Comparison of ENCODE assay signal across 9 cellular contexts in the genomic region with DNA sequence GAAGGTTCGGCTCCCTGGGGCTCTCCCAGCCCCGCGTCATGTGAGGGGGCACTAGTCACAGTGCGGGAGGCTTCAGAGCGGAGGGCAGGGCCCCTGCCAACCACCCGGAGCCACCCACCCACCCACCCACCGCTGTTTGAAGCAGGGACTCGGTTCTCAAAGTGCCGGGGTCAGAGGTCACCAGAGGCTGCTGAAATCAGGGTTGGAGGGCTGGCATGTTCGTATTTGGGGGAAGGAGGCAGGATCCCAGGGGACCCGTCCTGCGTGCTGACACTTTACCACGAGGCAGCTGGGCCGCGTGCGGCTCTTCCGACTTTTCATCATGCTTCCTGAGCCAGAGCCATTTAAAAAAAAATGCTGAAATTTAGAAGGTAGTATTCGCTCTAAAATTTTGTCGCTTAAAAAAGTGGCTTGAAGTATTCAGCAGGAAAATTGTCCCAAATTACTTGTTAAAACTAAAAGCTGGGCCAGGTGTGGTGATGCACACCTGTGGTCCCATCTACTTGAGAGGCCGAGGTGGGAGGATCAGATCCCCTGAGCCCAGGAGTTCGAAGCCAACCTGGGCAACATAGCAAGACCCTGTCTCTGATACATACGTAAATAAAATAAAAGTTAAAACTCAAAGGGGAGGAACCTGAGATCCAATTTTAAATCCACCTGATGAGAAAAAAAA. TPM values are rescaled to one million over a fixed set of nuclear protein-coding genes. Genes with fewer than 3 reads are reported as not detected.
A peak's percentile ranks its signal among the peaks of the same experiment; 100 is the strongest.
DNase-seq lines count a peak whose midpoint lies in the region; ATAC-seq and TF ChIP-seq lines count a peak whose summit lies in the region.
"Had no signal": no experiment of that assay in that cellular context is flagged by ENCODE, and none has a peak within 500 bp of the region (broad histone marks: within the 10 kb centered on the region; RNA-seq: fewer than 3 reads in every experiment).

No MANE protein-coding gene starts in this region.

- no peaks in the 10 kb centered on the region for H3K9me2 ChIP-seq in SK-N-SH

- no peak overlapping the region for H4K91ac ChIP-seq in neuronal stem cell (ENCODE audit: low read depth, low read length, poor library complexity)

- H3K4me1 ChIP-seq in SK-N-SH (ENCODE audit: control insufficient read depth in 1 of 2, insufficient read depth in 2 of 2, low read depth in 1 of 2, low read length in 1 of 2) (peaks cover 12 to 15% of the 10 kb centered on the region in 2 experiments; a peak in 3 of 4 replicates), neuronal stem cell (ENCODE audit: control insufficient read depth in 2 of 2, insufficient read depth in 1 of 2, low read depth in 1 of 2, low read length in 2 of 2) (peaks cover 19 to 44% of the 10 kb centered on the region in 2 donors), urinary bladder (ENCODE audit: insufficient read depth) (no peaks in the 10 kb centered on the region)

- H3K14ac ChIP-seq in neuronal stem cell (ENCODE audit: low read length) = no peak overlapping the region

- TF ChIP-seq EP300 in SK-N-SH (IDR thresholded peaks at IDR 0.05; ENCODE audit: borderline replicate concordance in 1 of 2, low read depth in 1 of 2, low read length in 1 of 2) = no peak

- peaks cover 8% of the 10 kb centered on the region for H3K79me1 ChIP-seq in neuronal stem cell (ENCODE audit: low read depth, low read length)

- peak overlapping the region; percentile 88 for H2BK5ac ChIP-seq in neuronal stem cell (ENCODE audit: low read length)

- H4K20me1 ChIP-seq in SK-N-SH (ENCODE audit: insufficient read depth) = no peaks in the 10 kb centered on the region

- no peak overlapping the region for H2BK120ac ChIP-seq in neuronal stem cell (ENCODE audit: low read depth, low read length)

- H3K4me3 ChIP-seq in SK-N-SH (ENCODE audit: low read depth in 2 of 2, low read length in 1 of 2) = peak overlapping the region; percentile 26 to 35; a peak in 2 of 4 replicates
- peak overlapping the region; percentile 49 for H3K4me3 ChIP-seq in fibroblast of pulmonary artery (replicated peaks; ENCODE audit: low read depth, low read length)
- peak overlapping the region in 1 of 2 donors; percentile 10 for H3K4me3 ChIP-seq in neuronal stem cell (ENCODE audit: low read length in 2 of 2)
- no peak overlapping the region for H3K4me3 ChIP-seq in urinary bladder (ENCODE audit: low read depth, low read length)

- CTCF ChIA-PET in SK-N-SH (lab: Yijun Ruan, JAX) = interaction anchor here (0.9 to 2.1 kb wide), 3 partner anchors 16 to 164 kb away, joined by 3 to 5 read pairs (median 3); no protein-coding TSS in a partner anchor

- no peak for DNase-seq in SK-N-SH
- DNase-seq in fibroblast of pulmonary artery (ENCODE audit: low read depth) = no peak
- DNase-seq in neuronal stem cell (ENCODE audit: low spot score) = no peak
- no peak for DNase-seq in omental fat pad (ENCODE audit: low spot score)
- DNase-seq in amniotic stem cell (lab: John Stamatoyannopoulos, UW) = no peak

- H3K27me3 ChIP-seq in SK-N-SH (ENCODE audit: insufficient read depth) (no peaks in the 10 kb centered on the region), neuronal stem cell (ENCODE audit: control insufficient read depth in 3 of 3, insufficient read depth in 3 of 3, low read depth in 1 of 3, low read length in 3 of 3) (no peaks in the 10 kb centered on the region)

- no peaks in the 10 kb centered on the region for H3K36me3 ChIP-seq in SK-N-SH (replicated peaks in 1 of 2; ENCODE audit: control insufficient read depth in 1 of 2, insufficient read depth in 2 of 2, low read length in 1 of 2)
- peaks cover 0 to 5% of the 10 kb centered on the region in 2 donors for H3K36me3 ChIP-seq in neuronal stem cell (replicated peaks in 1 of 2; ENCODE audit: control insufficient read depth in 2 of 2, insufficient read depth in 2 of 2, low read length in 2 of 2)
- H3K36me3 ChIP-seq in urinary bladder (ENCODE audit: insufficient read depth) = no peaks in the 10 kb centered on the region

- peak overlapping the region; percentile 95 for H2AK5ac ChIP-seq in neuronal stem cell (ENCODE audit: low read depth, low read length)

- H3K27ac ChIP-seq in SK-N-SH (ENCODE audit: low read depth in 2 of 2, low read length in 1 of 2) (peak overlapping the region; percentile 54 to 78; a peak in 3 of 4 replicates), neuronal stem cell (replicated peaks; ENCODE audit: low read length) (peak overlapping the region; percentile 97), urinary bladder (ENCODE audit: low read depth) (peak overlapping the region; percentile 68)
- H3K27ac ChIP-seq: 22Rv1 had no signal

- 95% methylated on average over 15 of the region's 22 CpGs for WGBS in SK-N-SH (ENCODE audit: low lambda C conversion rate)
- WGBS in neuronal stem cell (ENCODE audit: extremely low coverage in 2 of 2, insufficient read length in 2 of 2, insufficient replicate concordance in 1 of 2), 2 donors = no CpG with 5 or more reads among the region's 22 CpGs
- WGBS in urinary bladder = 79% methylated on average over 22 of the region's 22 CpGs

- H4K8ac ChIP-seq in neuronal stem cell (ENCODE audit: low read depth, low read length) = no peak overlapping the region

- no peak overlapping the region for H3K4ac ChIP-seq in neuronal stem cell (ENCODE audit: low read length)

- peaks cover 16% of the 10 kb centered on the region for H3F3A ChIP-seq in SK-N-SH (replicated peaks; ENCODE audit: insufficient read depth)

- H3K18ac ChIP-seq in neuronal stem cell (ENCODE audit: low read length) = peak overlapping the region; percentile 89

- H2AFZ ChIP-seq in SK-N-SH (ENCODE audit: low read depth) (0 out of 2 replicates have a peak overlapping the region, but pooled peaks have one; percentile 33), neuronal stem cell (ENCODE audit: low read length) (peak overlapping the region; percentile 62)

- no peak overlapping the region for H2BK12ac ChIP-seq in neuronal stem cell (ENCODE audit: low read length)

- TF ChIP-seq CTCF in SK-N-SH (IDR thresholded peaks at IDR 0.05) = no peak
- TF ChIP-seq CTCF in fibroblast of pulmonary artery (IDR thresholded peaks at IDR 0.05; ENCODE audit: low read length, missing control alignments) = no peak
- no peak for TF ChIP-seq CTCF in omental fat pad (IDR thresholded peaks at IDR 0.05)

- H2BK15ac ChIP-seq in neuronal stem cell (ENCODE audit: low read length) = peak overlapping the region; percentile 96

- no peak overlapping the region for H3K23ac ChIP-seq in neuronal stem cell (ENCODE audit: low read depth, low read length, poor library complexity)

- peaks cover 6% of the 10 kb centered on the region; the same call in 1 of the 2 replicates for H3K79me2 ChIP-seq in SK-N-SH (ENCODE audit: insufficient read depth)

- POLR2A ChIA-PET in SK-N-SH (lab: Yijun Ruan, JAX) = no interaction called here

- H3K9ac ChIP-seq in SK-N-SH = peak overlapping the region; percentile 28; the same call in 1 of the 2 replicates
- H3K9ac ChIP-seq in neuronal stem cell (ENCODE audit: low read depth, low read length, poor library complexity) = peak overlapping the region; percentile 55

- H3K9me3 ChIP-seq in SK-N-SH (no peaks in the 10 kb centered on the region), neuronal stem cell (replicated peaks in 1 of 2; ENCODE audit: control insufficient read depth in 2 of 2, insufficient read depth in 1 of 2, low read depth in 1 of 2, low read length in 2 of 2) (peaks cover 10 to 12% of the 10 kb centered on the region in 2 donors)

- H3K4me2 ChIP-seq in SK-N-SH (peak overlapping the region; percentile 79), neuronal stem cell (ENCODE audit: insufficient read depth, low read length, poor library complexity, severe bottlenecking) (peak overlapping the region; percentile 29)

- ATAC-seq in SK-N-SH treated with all-trans-retinoic acid at 6 μM for 48 hours (no peak), omental fat pad (ENCODE audit: low FRiP score) (no peak)
- ATAC-seq in activated CD4-positive, CD25-positive, alpha-beta regulatory T cell treated with anti-CD3 and anti-CD28 coated beads, Interleukin-2, amount 50 U/mL, for 24 hours = no peak

- no peak for TF ChIP-seq RAD21 in SK-N-SH (IDR thresholded peaks at IDR 0.05; ENCODE audit: low read length)

TF ChIP-seq in SK-N-SH, 30 proteins besides CTCF, POLR2A, EP300 and RAD21:
- no peak for TF ChIP-seq TEAD4 (IDR thresholded peaks at IDR 0.05; ENCODE audit: borderline replicate concordance, insufficient read depth)
- no peak for TF ChIP-seq RFX5 (IDR thresholded peaks at IDR 0.05; ENCODE audit: low read length)
- TF ChIP-seq NRF1 (IDR thresholded peaks at IDR 0.05; ENCODE audit: low read depth, low read length) = no peak

TF ChIP-seq in SK-N-SH treated with all-trans-retinoic acid at 6 μM for 48 hours, 23 proteins besides CTCF, POLR2A, EP300 and RAD21:
- TF ChIP-seq TCF4 (CRISPR knock-in tag; IDR thresholded peaks at IDR 0.05; ENCODE audit: borderline replicate concordance) (no peak), ZC3H10 (CRISPR knock-in tag; IDR thresholded peaks at IDR 0.05) (no peak), SNAI2 (CRISPR knock-in tag; IDR thresholded peaks at IDR 0.05) (no peak), BACH2 (CRISPR knock-in tag; IDR thresholded peaks at IDR 0.05; ENCODE audit: borderline replicate concordance) (no peak), ZFP3 (CRISPR knock-in tag; IDR thresholded peaks at IDR 0.05) (no peak)
- TF ChIP-seq, protein P1, sequence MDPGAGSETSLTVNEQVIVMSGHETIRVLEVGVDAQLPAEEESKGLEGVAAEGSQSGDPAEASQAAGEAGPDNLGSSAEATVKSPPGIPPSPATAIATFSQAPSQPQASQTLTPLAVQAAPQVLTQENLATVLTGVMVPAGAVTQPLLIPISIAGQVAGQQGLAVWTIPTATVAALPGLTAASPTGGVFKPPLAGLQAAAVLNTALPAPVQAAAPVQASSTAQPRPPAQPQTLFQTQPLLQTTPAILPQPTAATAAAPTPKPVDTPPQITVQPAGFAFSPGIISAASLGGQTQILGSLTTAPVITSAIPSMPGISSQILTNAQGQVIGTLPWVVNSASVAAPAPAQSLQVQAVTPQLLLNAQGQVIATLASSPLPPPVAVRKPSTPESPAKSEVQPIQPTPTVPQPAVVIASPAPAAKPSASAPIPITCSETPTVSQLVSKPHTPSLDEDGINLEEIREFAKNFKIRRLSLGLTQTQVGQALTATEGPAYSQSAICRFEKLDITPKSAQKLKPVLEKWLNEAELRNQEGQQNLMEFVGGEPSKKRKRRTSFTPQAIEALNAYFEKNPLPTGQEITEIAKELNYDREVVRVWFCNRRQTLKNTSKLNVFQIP (CRISPR knock-in tag; IDR thresholded peaks at IDR 0.05; ENCODE audit: borderline replicate concordance, low read depth) = no peak

RNA-seq across cellular contexts. Expression of a gene that starts 21.2 kb away (rescaled TPM):
- 2.9 and 4.1 TPM in 2 replicates for polyA plus RNA-seq in SK-N-SH (2012; rRNA removed)
- 3.0 and 3.8 TPM in 2 replicates for polyA plus RNA-seq in SK-N-SH (2012; cell fraction: cytosol; rRNA removed)
- 11.6 and 12.7 TPM in 2 replicates for polyA plus RNA-seq in SK-N-SH (2012; cell fraction: nucleus; rRNA removed)
- 22.9 TPM for polyA plus RNA-seq in neuronal stem cell (2013, experiment 1 of 2)
- polyA plus RNA-seq in neuronal stem cell (2013, experiment 2 of 2) = 23.4 TPM
- 26.2 TPM for total RNA-seq in urinary bladder
- 11.4 TPM for polyA plus RNA-seq in urinary bladder
- total RNA-seq in omental fat pad = 10 to 100 TPM; 32.8 to 61.4 (median 45.7) TPM
